8 cellular contexts compared by ENCODE assay signal in genomic region chr12:91811481-91812287, GRCh38.
DNase-seq lines count a peak whose midpoint lies in the region; ATAC-seq and TF ChIP-seq lines count a peak whose summit lies in the region.

No MANE protein-coding gene starts in this region.

- H3K27ac ChIP-seq in suprapubic skin: no peak overlapping the region

- TF ChIP-seq EP300 in suprapubic skin (IDR thresholded peaks at IDR 0.05): no peak

- H3K4me3 ChIP-seq in AG04449 (ENCODE audit: low read depth, low read length) (no peak overlapping the region), foreskin fibroblast (ENCODE audit: low read depth in 1 of 2, low read length in 2 of 2) (no peak overlapping the region), suprapubic skin (no peak overlapping the region)

- H3K4me1 Mint-ChIP-seq in activated T-helper 2 cell treated with anti-CD3 and anti-CD28 coated beads, Interferon-gamma antibody, Interleukin-2, Interleukin-4, amounts not matched to agents 10 μg/mL and 5 μg/mL and 100 μg/mL, durations not matched to agents 14 hours and 24 hours and 36 hours (ENCODE audit: low read depth): peaks cover 15% of the 10 kb centered on the region

- no peaks in the 10 kb centered on the region for H3K27me3 Mint-ChIP-seq in activated T-helper 2 cell treated with anti-CD3 and anti-CD28 coated beads, Interferon-gamma antibody, Interleukin-2, Interleukin-4, amounts not matched to agents 10 μg/mL and 5 μg/mL and 100 μg/mL, durations not matched to agents 14 hours and 24 hours and 36 hours (ENCODE audit: low read depth)

- no peak for DNase-seq in AG04449 (ENCODE audit: low read depth, low spot score)
- peak; percentile 47 for DNase-seq in RPMI7951 (ENCODE audit: low read depth)
- peak; percentile 37 for DNase-seq in activated T-helper 2 cell treated with anti-CD3 and anti-CD28 coated beads, Interferon-gamma antibody, Interleukin-2, Interleukin-4, amounts not matched to agents 10 μg/mL and 5 μg/mL and 100 μg/mL, durations not matched to agents 14 hours and 24 hours and 36 hours (ENCODE audit: low spot score)
- peak; percentile 58 to 84 for DNase-seq in foreskin fibroblast
- peak; percentile 17 for DNase-seq in occipital lobe (lab: John Stamatoyannopoulos, UW)
- peak in 1 of 2 donors; percentile 79 for DNase-seq in suprapubic skin (ENCODE audit: low spot score in 2 of 2)

- no peak overlapping the region for H3K27ac Mint-ChIP-seq in activated T-helper 2 cell treated with anti-CD3 and anti-CD28 coated beads, Interferon-gamma antibody, Interleukin-2, Interleukin-4, amounts not matched to agents 10 μg/mL and 5 μg/mL and 100 μg/mL, durations not matched to agents 14 hours and 24 hours and 36 hours

- peak; percentile 50 for ATAC-seq in GM18508 (IDR thresholded peaks at IDR 0.05; ENCODE audit: insufficient read depth, unreplicated experiment)
- peak; percentile 82 for ATAC-seq in HG03378 (IDR thresholded peaks at IDR 0.05; ENCODE audit: unreplicated experiment)

- WGBS in suprapubic skin: 62% methylated on average over 5 of the region's 5 CpGs

- intact Hi-C loops in activated T-helper 2 cell treated with anti-CD3 and anti-CD28 coated beads, Interferon-gamma antibody, Interleukin-2, Interleukin-4, amounts not matched to agents 10 μg/mL and 5 μg/mL and 100 μg/mL, durations not matched to agents 14 hours and 24 hours and 36 hours (cut with micrococcal nuclease): loop anchor here (5.0 to 10.0 kb wide), 3 partner anchors 243 to 429 kb away; no protein-coding TSS in a partner anchor

- CTCF ChIA-PET in AG04449 (lab: Yijun Ruan, JAX): interaction anchor here (0.6 to 5.3 kb wide), 62 partner anchors 9 to 837 kb away, joined by 3 to 43 read pairs (median 4); partner anchors contain the start of gene BTG1

- peaks cover 8% of the 10 kb centered on the region for H3K4me1 ChIP-seq in suprapubic skin

- H3K36me3 Mint-ChIP-seq in activated T-helper 2 cell treated with anti-CD3 and anti-CD28 coated beads, Interferon-gamma antibody, Interleukin-2, Interleukin-4, amounts not matched to agents 10 μg/mL and 5 μg/mL and 100 μg/mL, durations not matched to agents 14 hours and 24 hours and 36 hours (ENCODE audit: low read depth): peaks cover 8% of the 10 kb centered on the region

- no peaks in the 10 kb centered on the region for H3K27me3 ChIP-seq in suprapubic skin

- TF ChIP-seq POLR2A in suprapubic skin (IDR thresholded peaks at IDR 0.05): no peak

- H3K9me3 Mint-ChIP-seq in activated T-helper 2 cell treated with anti-CD3 and anti-CD28 coated beads, Interferon-gamma antibody, Interleukin-2, Interleukin-4, amounts not matched to agents 10 μg/mL and 5 μg/mL and 100 μg/mL, durations not matched to agents 14 hours and 24 hours and 36 hours: peaks cover 20% of the 10 kb centered on the region

- no peaks in the 10 kb centered on the region for H3K9me3 ChIP-seq in suprapubic skin

- H3K4me3 Mint-ChIP-seq in activated T-helper 2 cell treated with anti-CD3 and anti-CD28 coated beads, Interferon-gamma antibody, Interleukin-2, Interleukin-4, amounts not matched to agents 10 μg/mL and 5 μg/mL and 100 μg/mL, durations not matched to agents 14 hours and 24 hours and 36 hours (ENCODE audit: low read depth): no peak overlapping the region

- H3K36me3 ChIP-seq in suprapubic skin: no peaks in the 10 kb centered on the region

- POLR2A ChIA-PET in AG04449 (lab: Yijun Ruan, JAX): interaction anchor here (2.0 kb wide), 1 partner anchor 333 kb away, joined by 26 read pairs; the partner anchor contains the start of gene BTG1

- TF ChIP-seq CTCF in AG04449 (IDR thresholded peaks at IDR 0.05; ENCODE audit: insufficient read depth, low read length, missing control alignments) (peak; percentile 54), foreskin fibroblast (IDR thresholded peaks at IDR 0.05; ENCODE audit: low read depth, low read length) (peak; percentile 82), suprapubic skin (IDR thresholded peaks at IDR 0.05) (peak; percentile 67 to 69)
